20 cellular contexts compared by ENCODE assay signal in genomic region chr12:40714636-40715035, GRCh38. TPM values are rescaled to one million over a fixed set of nuclear protein-coding genes. Genes with fewer than 3 reads are reported as not detected.
DNase-seq lines count a peak whose midpoint lies in the region; ATAC-seq, FAIRE-seq and TF ChIP-seq lines count a peak whose summit lies in the region.
"Had no signal": no experiment of that assay in that cellular context is flagged by ENCODE, and none has a peak within 500 bp of the region (broad histone marks: within the 10 kb centered on the region; RNA-seq: fewer than 3 reads in every experiment).

No MANE protein-coding gene starts in this region.

- TF ChIP-seq EP300 in A549 (IDR thresholded peaks at IDR 0.05): no peak

- DNase-seq in A549 (ENCODE audit: low read depth in 1 of 2, low spot score in 1 of 2) (no peak), COLO829 (ENCODE audit: low spot score) (peak; percentile 31), SK-MEL-5 (ENCODE audit: low read depth, low spot score) (peak; percentile 80), sciatic nerve (ENCODE audit: low spot score) (no peak), H54 (ENCODE audit: insufficient read length, low spot score) (no peak)
- DNase-seq in CD4-positive, alpha-beta T cell: no peak
- DNase-seq: BE2C; Caco-2; CD4-positive, alpha-beta memory T cell; DMS 273 treated with DMSO at 0.1 percent for 48 hours; DMS79; GF-D8; GOT3; H7; HCEC 1CT had no signal

- intact Hi-C loops in sciatic nerve (cut with DNase I): no loop called here
- intact Hi-C loops in CD4-positive, alpha-beta T cell (cut with DNase I, micrococcal nuclease): no loop called here

- TF ChIP-seq POLR2A in A549 (IDR thresholded peaks at IDR 0.05; ENCODE audit: low read length) (no peak), H54 (IDR thresholded peaks at IDR 0.05; ENCODE audit: low read depth, low read length) (no peak)

- peaks cover 5% of the 10 kb centered on the region for H3K9me3 ChIP-seq in A549
- H3K9me3 ChIP-seq in CD4-positive, alpha-beta T cell (ENCODE audit: control insufficient read depth, low read length): no peaks in the 10 kb centered on the region
- H3K9me3 ChIP-seq: BLaER1 treated with 17β-estradiol and CSF1 and Interleukin-3, amounts not matched to agents 10 nM and 100 nM; Caco-2 had no signal

- no peak for ATAC-seq in A549
- peak; percentile 52 for ATAC-seq in sciatic nerve
- no peak for ATAC-seq in CD4-positive, alpha-beta T cell (ENCODE audit: poor library complexity)

- FAIRE-seq in A549 (lab: Jason Lieb, UNC) (no peak), H54 (lab: Jason Lieb, UNC) (no peak)
- FAIRE-seq: GM12891, GM18507 had no signal

- CTCF ChIA-PET in A549 (lab: Yijun Ruan, JAX): no interaction called here
- CTCF ChIA-PET in CD4-positive, alpha-beta T cell (lab: Charles Lee): no interaction called here

- no peaks in the 10 kb centered on the region for H3K4me1 Mint-ChIP-seq in CD4-positive, alpha-beta T cell (ENCODE audit: low read depth)
- H3K4me1 Mint-ChIP-seq: CD14-positive monocyte; CD4-positive, alpha-beta memory T cell had no signal

- H3K27me3 ChIP-seq in CD4-positive, alpha-beta T cell (ENCODE audit: control insufficient read depth, insufficient read depth, low read length): no peaks in the 10 kb centered on the region
- H3K27me3 ChIP-seq: BE2C; BLaER1 treated with 17β-estradiol and CSF1 and Interleukin-3, amounts not matched to agents 10 nM and 100 nM had no signal

- TF ChIP-seq RAD21 in A549 (conservative IDR thresholded peaks at IDR 0.05 in 1 of 2, IDR thresholded peaks at IDR 0.05 in 1 of 2): no peak

- H3K4me3 ChIP-seq in A549: no peak overlapping the region
- H3K4me3 ChIP-seq: BLaER1 treated with 17β-estradiol and CSF1 and Interleukin-3, amounts not matched to agents 10 nM and 100 nM had no signal

- POLR2A ChIA-PET in A549 (lab: Yijun Ruan, JAX): no interaction called here
- POLR2A ChIA-PET in CD4-positive, alpha-beta T cell (lab: Charles Lee): no interaction called here

- no peak for TF ChIP-seq CTCF in A549 (IDR thresholded peaks at IDR 0.05)
- TF ChIP-seq CTCF in CD4-positive, alpha-beta T cell (IDR thresholded peaks at IDR 0.05): no peak

- WGBS in A549 (ENCODE audit: missing lambda C conversion rate): 38% methylated on average over 1 of the region's 1 CpG

- peak overlapping the region; percentile 76 to 81; a peak in 3 of 6 replicates for H3K27ac ChIP-seq in A549
- H3K27ac ChIP-seq in CD4-positive, alpha-beta T cell (ENCODE audit: low read depth, low read length): no peak overlapping the region
- H3K27ac ChIP-seq: BLaER1 treated with 17β-estradiol and CSF1 and Interleukin-3, amounts not matched to agents 10 nM and 100 nM had no signal

- no peaks in the 10 kb centered on the region for H3K36me3 Mint-ChIP-seq in CD4-positive, alpha-beta T cell (ENCODE audit: low read depth)
- H3K36me3 Mint-ChIP-seq: CD14-positive monocyte; CD4-positive, alpha-beta memory T cell had no signal

- no peaks in the 10 kb centered on the region for H3K9me3 Mint-ChIP-seq in CD4-positive, alpha-beta T cell

- in situ Hi-C loops in SK-MEL-5 (cut with HindIII; ENCODE audit: low pct_unique_long_range_greater_than_20kb, low sequenced_read_pairs): no loop called here

- H3K4me1 ChIP-seq in A549: peaks cover 55% of the 10 kb centered on the region
- H3K4me1 ChIP-seq: BE2C; BLaER1 treated with 17β-estradiol and CSF1 and Interleukin-3, amounts not matched to agents 10 nM and 100 nM had no signal

- no peaks in the 10 kb centered on the region for H3K27me3 Mint-ChIP-seq in CD4-positive, alpha-beta T cell
- H3K27me3 Mint-ChIP-seq: CD4-positive, alpha-beta memory T cell had no signal

- H3K27ac Mint-ChIP-seq in CD4-positive, alpha-beta T cell: no peak overlapping the region
- H3K27ac Mint-ChIP-seq: CD14-positive monocyte; CD4-positive, alpha-beta memory T cell had no signal

- no peak overlapping the region for H3K4me3 Mint-ChIP-seq in CD4-positive, alpha-beta T cell
- H3K4me3 Mint-ChIP-seq: CD14-positive monocyte; CD4-positive, alpha-beta memory T cell had no signal

- peak overlapping the region; percentile 13; the same call in 1 of the 3 replicates for H3K4me2 ChIP-seq in A549
- H3K4me2 ChIP-seq: BLaER1 treated with 17β-estradiol and CSF1 and Interleukin-3, amounts not matched to agents 10 nM and 100 nM had no signal

TF ChIP-seq in A549, 52 proteins besides CTCF, POLR2A, EP300 and RAD21:
- no peak for TF ChIP-seq HOXA7 (CRISPR knock-in tag; IDR thresholded peaks at IDR 0.05)
- no peak for TF ChIP-seq KDM5A (IDR thresholded peaks at IDR 0.05)
- no peak for TF ChIP-seq HDAC2 (IDR thresholded peaks at IDR 0.05)
- no peak for TF ChIP-seq E2F6 (IDR thresholded peaks at IDR 0.05; ENCODE audit: borderline replicate concordance, low read depth)

RNA-seq across cellular contexts. Expression of gene CNTN1, which starts 22.4 kb away (rescaled TPM):
- 175 and 186 TPM in 2 replicates for polyA plus RNA-seq in A549 (2011; rRNA removed)
- 10.0 and 10.1 TPM in 2 replicates for polyA plus RNA-seq in A549 (2012; cell fraction: cytosol; rRNA removed)
- 10.5 and 11.8 TPM in 2 replicates for polyA plus RNA-seq in A549 (2012; cell fraction: nucleus; rRNA removed)
- polyA plus RNA-seq in A549 (2017; fragmentation: RNase III; extraction: RNeasy Plus Mini Kit Qiagen cat#74134 plus additional on column Dnase treatment): 59.0 to 71.1 TPM (median 69.7 TPM) in 3 replicates
- polyA minus RNA-seq in A549 (2011; rRNA and poly(A)+ RNA removed): 112 and 116 TPM in 2 replicates
- 72.5 and 79.1 TPM in 2 replicates for total RNA-seq in SK-MEL-5 (2014; rRNA removed; shearing (Covaris generic))
- polyA plus RNA-seq in SK-MEL-5 (2015; cell fraction: cytosol; rRNA removed): 36.7 and 64.7 TPM in 2 replicates
- polyA plus RNA-seq in SK-MEL-5 (2015; cell fraction: nucleus; rRNA removed): 13.1 and 21.1 TPM in 2 replicates
- total RNA-seq in sciatic nerve: 83.8 TPM
- total RNA-seq in CD4-positive, alpha-beta T cell: not detected
- total RNA-seq: Caco-2; CD4-positive, alpha-beta memory T cell; G401 had no signal
- polyA plus RNA-seq: CD14-positive monocyte; CD4-positive, alpha-beta memory T cell had no signal

Comparison
In these comparisons a context has a peak if more than half of its experiments do, and no peak if none do; other contexts are left out.
1. DNase-seq: peak in COLO829 (single experiment) and SK-MEL-5 (single experiment); none in A549 (0 of 2), sciatic nerve (single experiment), H54 (single experiment) and CD4-positive, alpha-beta T cell (0 of 10).
2. RNA of gene CNTN1, which starts 22.4 kb away (total RNA-seq): 83.8 TPM in sciatic nerve (single experiment) and 72.5 to 79.1 TPM in SK-MEL-5; not detected in CD4-positive, alpha-beta T cell; every median in the first group is over 10 times any median in the second.